ENCODE assay signal across 7 cellular contexts in genomic region chr2:177246523-177247030, GRCh38. TPM values are rescaled to one million over a fixed set of nuclear protein-coding genes. Genes with fewer than 3 reads are reported as not detected.
A peak's percentile ranks its signal among the peaks of the same experiment; 100 is the strongest.
DNase-seq lines count a peak whose midpoint lies in the region; ATAC-seq, FAIRE-seq and TF ChIP-seq lines count a peak whose summit lies in the region.
"Not testable (repeated sequence)": the region's sequence is repeated elsewhere in the genome, so short reads cannot be mapped to it uniquely, and the experiment has no call there.

No MANE protein-coding gene starts in this region.

- H3K27ac Mint-ChIP-seq in activated T-cell treated with anti-CD3 and anti-CD28 coated beads, Interleukin-2, amount 50 U/mL, for 72 hours: peak overlapping the region; percentile 85
- H3K27ac Mint-ChIP-seq in naive thymus-derived CD8-positive, alpha-beta T cell: peak overlapping the region in 8 of 10 donors; percentile 30 to 66 (median 48)

- not testable (repeated sequence) for TF ChIP-seq CTCF in HCT116 (IDR thresholded peaks at IDR 0.05 in 2 of 3, conservative IDR thresholded peaks at IDR 0.05 in 1 of 3; ENCODE audit: borderline replicate concordance in 1 of 3, insufficient read depth in 1 of 3, low read depth in 2 of 3, low read length in 2 of 3); RWPE2 (IDR thresholded peaks at IDR 0.05; ENCODE audit: poor library complexity, severe bottlenecking); K562 (IDR thresholded peaks at IDR 0.05 in 2 of 3, conservative IDR thresholded peaks at IDR 0.05 in 1 of 3; ENCODE audit: insufficient read depth in 2 of 3, low read depth in 1 of 3, low read length in 3 of 3); hepatocyte (IDR thresholded peaks at IDR 0.05; ENCODE audit: poor library complexity); smooth muscle cell (IDR thresholded peaks at IDR 0.05; ENCODE audit: borderline replicate concordance, insufficient read depth, poor library complexity, severe bottlenecking)

- in situ Hi-C loops in K562 (cut with MboI): not testable (repeated sequence)

- H3K27me3 ChIP-seq in HCT116 (ENCODE audit: insufficient read depth, low read length); RWPE2 (ENCODE audit: insufficient read depth, poor library complexity, severe bottlenecking); K562 (ENCODE audit: control insufficient read depth in 2 of 2, insufficient read depth in 2 of 2, low read length in 2 of 2); hepatocyte; smooth muscle cell (ENCODE audit: low read depth): not testable (repeated sequence)

- CTCF ChIA-PET in HCT116 (lab: Charles Lee): interaction anchor here (1.6 to 3.4 kb wide), 2 partner anchors 8 to 17 kb away, joined by 5 to 22 read pairs; no protein-coding TSS in a partner anchor
- CTCF ChIA-PET in K562 (lab: Yijun Ruan, JAX; ENCODE audit: low intra/inter-chr PET ratio): not testable (repeated sequence)

- not testable (repeated sequence) for H3K36me3 ChIP-seq in HCT116 (ENCODE audit: control insufficient read depth in 1 of 2, insufficient read depth in 2 of 2, low read length in 2 of 2); hepatocyte (replicated peaks; ENCODE audit: insufficient read depth, low read depth); smooth muscle cell (ENCODE audit: low read depth)
- peaks cover 37% of the 10 kb centered on the region for H3K36me3 ChIP-seq in RWPE2 (ENCODE audit: low read depth)
- peaks cover 39% of the 10 kb centered on the region; the same call in 2 of the 3 replicates for H3K36me3 ChIP-seq in K562 (ENCODE audit: control insufficient read depth, insufficient read depth, low read length)

- peaks cover 7 to 21% of the 10 kb centered on the region in 2 donors for H3K36me3 Mint-ChIP-seq in activated T-cell treated with anti-CD3 and anti-CD28 coated beads, Interleukin-2, amount 50 U/mL, for 72 hours (ENCODE audit: insufficient read depth in 2 of 2)
- H3K36me3 Mint-ChIP-seq in naive thymus-derived CD8-positive, alpha-beta T cell: peaks cover 4 to 39% (median 7%) of the 10 kb centered on the region in 3 donors

- H3K9me3 Mint-ChIP-seq in activated T-cell treated with anti-CD3 and anti-CD28 coated beads, Interleukin-2, amount 50 U/mL, for 72 hours; naive thymus-derived CD8-positive, alpha-beta T cell: not testable (repeated sequence)

- not testable (repeated sequence) for ATAC-seq in HCT116; RWPE2 (ENCODE audit: low read depth); activated T-cell treated with anti-CD3 and anti-CD28 coated beads, Interleukin-2, amount 50 U/mL, for 72 hours (replicated peaks in 1 of 2); K562; naive thymus-derived CD8-positive, alpha-beta T cell

- H3K9me3 ChIP-seq in HCT116 (ENCODE audit: control insufficient read depth in 1 of 2, insufficient read depth in 1 of 2, low read depth in 1 of 2, low read length in 2 of 2); RWPE2 (ENCODE audit: severe bottlenecking); K562 (replicated peaks; ENCODE audit: control insufficient read depth, insufficient read depth, low read depth, low read length); hepatocyte (ENCODE audit: low read depth); smooth muscle cell (replicated peaks; ENCODE audit: low read depth): not testable (repeated sequence)

- not testable (repeated sequence) for H3K4me3 ChIP-seq in HCT116 (replicated peaks in 1 of 2; ENCODE audit: low read depth in 1 of 2, low read length in 2 of 2); RWPE2 (ENCODE audit: severe bottlenecking); K562; hepatocyte; smooth muscle cell

- BruUV-seq in HCT116 (replicated peaks; lab: Mats Ljungman, UMichigan); K562 (replicated peaks; lab: Mats Ljungman, UMichigan): not testable (repeated sequence)

- H3F3A ChIP-seq in smooth muscle cell (ENCODE audit: low read depth): peaks cover 44% of the 10 kb centered on the region

- 74% methylated on average over 2 of the region's 2 CpGs for WGBS in K562 (ENCODE audit: insufficient coverage, low coverage, missing lambda C conversion rate)
- 93% methylated on average over 2 of the region's 2 CpGs for WGBS in hepatocyte (ENCODE audit: low lambda C conversion rate, missing lambda C conversion rate)
- 85% methylated on average over 2 of the region's 2 CpGs for WGBS in smooth muscle cell (ENCODE audit: low lambda C conversion rate)

- DNase-seq in HCT116 (ENCODE audit: low read depth, low spot score); RWPE2 (ENCODE audit: low spot score); activated T-cell treated with anti-CD3 and anti-CD28 coated beads, Interleukin-2, amount 50 U/mL, for 72 hours; K562 (ENCODE audit: extremely low read depth in 1 of 4, low spot score in 3 of 4); hepatocyte (ENCODE audit: low spot score); naive thymus-derived CD8-positive, alpha-beta T cell; smooth muscle cell (lab: John Stamatoyannopoulos, UW; ENCODE audit: unreplicated experiment): not testable (repeated sequence)

- H3K4me1 ChIP-seq in HCT116 (ENCODE audit: control insufficient read depth in 1 of 2, insufficient read depth in 2 of 2, low read length in 2 of 2) (peaks cover 59 to 94% of the 10 kb centered on the region in 2 experiments), RWPE2 (ENCODE audit: insufficient read depth, poor library complexity, severe bottlenecking) (peaks cover 44% of the 10 kb centered on the region), K562 (replicated peaks in 1 of 2; ENCODE audit: control insufficient read depth in 2 of 2, insufficient read depth in 2 of 2, low read length in 2 of 2) (peaks cover 20 to 66% of the 10 kb centered on the region in 2 experiments), hepatocyte (ENCODE audit: insufficient read depth) (peaks cover 41% of the 10 kb centered on the region), smooth muscle cell (ENCODE audit: low read depth) (peaks cover 27% of the 10 kb centered on the region)

- H3K27ac ChIP-seq in HCT116 (ENCODE audit: low read depth, low read length) (peak overlapping the region; percentile 81), RWPE2 (ENCODE audit: poor library complexity, severe bottlenecking) (peak overlapping the region; percentile 94), K562 (ENCODE audit: extremely low read depth, low read depth, low read length) (0 out of 3 replicates have a peak overlapping the region, but pooled peaks have one; percentile 13), hepatocyte (peak overlapping the region; percentile 92), smooth muscle cell (ENCODE audit: low read depth) (peak overlapping the region; percentile 98)

- peaks cover 87% of the 10 kb centered on the region for H3K4me1 Mint-ChIP-seq in activated T-cell treated with anti-CD3 and anti-CD28 coated beads, Interleukin-2, amount 50 U/mL, for 72 hours (ENCODE audit: low read depth)
- peaks cover 40 to 89% (median 87%) of the 10 kb centered on the region in 4 donors for H3K4me1 Mint-ChIP-seq in naive thymus-derived CD8-positive, alpha-beta T cell

- not testable (repeated sequence) for FAIRE-seq in K562 (lab: Jason Lieb, UNC)

- H3K4me3 Mint-ChIP-seq in activated T-cell treated with anti-CD3 and anti-CD28 coated beads, Interleukin-2, amount 50 U/mL, for 72 hours: not testable (repeated sequence)
- peak overlapping the region in 1 of 10 donors; percentile 56 for H3K4me3 Mint-ChIP-seq in naive thymus-derived CD8-positive, alpha-beta T cell

- RAD21 ChIA-PET in HCT116 (lab: Charles Lee; ENCODE audit: low non-redundant PET in 1 of 2, low total read pairs in 2 of 2, uncharacterized antibody in 2 of 2, unreplicated experiment in 2 of 2): not testable (repeated sequence)

- H3K79me2 ChIP-seq in HCT116 (ENCODE audit: insufficient read depth, low read length): peaks cover 100% of the 10 kb centered on the region
- peaks cover 98% of the 10 kb centered on the region for H3K79me2 ChIP-seq in K562 (ENCODE audit: control insufficient read depth, insufficient read depth, low read length)
- peaks cover 96% of the 10 kb centered on the region for H3K79me2 ChIP-seq in hepatocyte
- peaks cover 88% of the 10 kb centered on the region for H3K79me2 ChIP-seq in smooth muscle cell (ENCODE audit: low read depth)

- TF ChIP-seq RAD21 in HCT116 (IDR thresholded peaks at IDR 0.05; ENCODE audit: low read depth); K562 (CRISPR knock-in tag; conservative IDR thresholded peaks at IDR 0.05 in 1 of 2, IDR thresholded peaks at IDR 0.05 in 1 of 2): not testable (repeated sequence)

- not testable (repeated sequence) for H3K9me2 ChIP-seq in HCT116 (ENCODE audit: insufficient read depth); hepatocyte (replicated peaks; ENCODE audit: insufficient read depth)

- TF ChIP-seq POLR2A in HCT116 (IDR thresholded peaks at IDR 0.05; ENCODE audit: borderline replicate concordance, extremely low read depth, insufficient read depth, insufficient read length); K562 (conservative IDR thresholded peaks at IDR 0.05): not testable (repeated sequence)

- intact Hi-C loops in HCT116 (cut with micrococcal nuclease); K562 (cut with micrococcal nuclease): not testable (repeated sequence)

- H3K9me1 ChIP-seq in K562 (ENCODE audit: control insufficient read depth, insufficient read depth, low read length): not testable (repeated sequence)

- TF ChIP-seq EP300 in K562 (IDR thresholded peaks at IDR 0.05; ENCODE audit: low read length): not testable (repeated sequence)

- not testable (repeated sequence) for H4K20me1 ChIP-seq in HCT116 (ENCODE audit: insufficient read depth)
- peaks cover 32% of the 10 kb centered on the region for H4K20me1 ChIP-seq in K562 (replicated peaks; ENCODE audit: control insufficient read depth, insufficient read depth, low read length)
- H4K20me1 ChIP-seq in hepatocyte (ENCODE audit: insufficient read depth, poor library complexity, severe bottlenecking): peaks cover 88% of the 10 kb centered on the region
- H4K20me1 ChIP-seq in smooth muscle cell (ENCODE audit: low read depth): peaks cover 72% of the 10 kb centered on the region

- H3K27me3 Mint-ChIP-seq in activated T-cell treated with anti-CD3 and anti-CD28 coated beads, Interleukin-2, amount 50 U/mL, for 72 hours (ENCODE audit: low read depth); naive thymus-derived CD8-positive, alpha-beta T cell: not testable (repeated sequence)

- POLR2A ChIA-PET in HCT116 (lab: Charles Lee): interaction anchor here (0.6 to 2.0 kb wide), 5 partner anchors 8 to 82 kb away, joined by 4 to 8 read pairs (median 5); partner anchors contain the start of gene NFE2L2
- POLR2A ChIA-PET in K562 (lab: Yijun Ruan, JAX): interaction anchor here (1.0 to 3.0 kb wide), 8 partner anchors 8 to 21 kb away, joined by 3 to 23 read pairs (median 4); partner anchors contain the start of gene NFE2L2
- POLR2A ChIA-PET in naive thymus-derived CD8-positive, alpha-beta T cell (lab: Charles Lee): interaction anchor here (0.7 to 1.7 kb wide), 2 partner anchors 17 to 99 kb away, joined by 5 to 9 read pairs; no protein-coding TSS in a partner anchor

- peak overlapping the region; percentile 53 for H3K9ac ChIP-seq in HCT116 (ENCODE audit: low read length)
- not testable (repeated sequence) for H3K9ac ChIP-seq in K562 (ENCODE audit: insufficient read depth in 1 of 2, low read depth in 2 of 2, low read length in 2 of 2)
- peak overlapping the region; percentile 90 for H3K9ac ChIP-seq in smooth muscle cell (ENCODE audit: low read depth)

- H3K4me2 ChIP-seq in HCT116 (ENCODE audit: low read length) (peak overlapping the region; percentile 73), smooth muscle cell (peak overlapping the region; percentile 69)
- not testable (repeated sequence) for H3K4me2 ChIP-seq in K562 (ENCODE audit: insufficient read depth, low read length); hepatocyte

- not testable (repeated sequence) for H2AFZ ChIP-seq in HCT116 (ENCODE audit: low read depth, low read length, poor library complexity, severe bottlenecking); K562 (ENCODE audit: low read depth, low read length); hepatocyte; smooth muscle cell (ENCODE audit: low read depth)

RNA-seq across cellular contexts. Expression of gene NFE2L2, which starts 17.9 kb away (rescaled TPM):
- total RNA-seq in HCT116 (2021; ENCODE audit: unreplicated experiment) (106 TPM), K562 (2014; rRNA removed) (33.2 and 46.0 TPM in 2 replicates), K562 (2014; rRNA removed; fragmentation: Illumina TruSeq; extraction: Trizol) (59.3 and 72.0 TPM in 2 replicates), K562 (2015; rRNA removed; fragmentation: Illumina TruSeq; extraction: Trizol) (62.5 and 67.8 TPM in 2 replicates), K562 (2021) (60.8 and 64.8 TPM in 2 replicates), hepatocyte (88.3 and 112 TPM in 2 replicates), smooth muscle cell (110 and 118 TPM in 2 replicates)
- 66.5 and 78.3 TPM in 2 replicates for polyA plus RNA-seq in HCT116 (2012)
- 10 to 100 TPM; 74.6 to 81.4 TPM for total RNA-seq in activated T-cell treated with anti-CD3 and anti-CD28 coated beads, Interleukin-2, amount 50 U/mL, for 72 hours
- total RNA-seq in K562 (2011; cell fraction: chromatin; rRNA removed; ENCODE audit: low replicate concordance): 61.8 and 169 TPM in 2 replicates
- 36.7 and 42.6 TPM in 2 replicates for total RNA-seq in K562 (2011; cell fraction: nucleolus; rRNA removed)
- total RNA-seq in K562 (2011; cell fraction: nucleoplasm; rRNA removed): 59.8 and 96.6 TPM in 2 replicates
- polyA plus RNA-seq in K562 (2011; rRNA removed) (93.2 and 120 TPM in 2 replicates), K562 (2014; fragmentation: Illumina TruSeq; extraction: Trizol) (91.0 and 100 TPM in 2 replicates), K562 (2014; fragmentation: Nextera tagmentation; extraction: Ambion mirVana) (10 to 100 TPM; 29.3 to 34.8 TPM), K562 (2014; rRNA removed) (54.9 and 56.3 TPM in 2 replicates), hepatocyte (87.3 and 90.2 TPM in 2 replicates), smooth muscle cell (64.4 and 68.9 TPM in 2 replicates)
- 58.4 and 68.0 TPM in 2 replicates for polyA plus RNA-seq in K562 (2011; cell fraction: cytosol; rRNA removed)
- polyA plus RNA-seq in K562 (2011; cell fraction: nucleus; rRNA removed): 62.5 and 70.2 TPM in 2 replicates
- polyA plus RNA-seq in K562 (2012): 42.7 and 78.6 TPM in 2 replicates
- polyA minus RNA-seq in K562 (2011; rRNA and poly(A)+ RNA removed): 108 and 150 TPM in 2 replicates
- polyA minus RNA-seq in K562 (2011; cell fraction: cytosol; rRNA and poly(A)+ RNA removed): 40.0 and 70.1 TPM in 2 replicates
- 52.2 and 71.1 TPM in 2 replicates for polyA minus RNA-seq in K562 (2011; cell fraction: nucleus; rRNA and poly(A)+ RNA removed)
- 10 to 100 TPM; 93.6 to 96.9 TPM for total RNA-seq in naive thymus-derived CD8-positive, alpha-beta T cell
- polyA plus RNA-seq in naive thymus-derived CD8-positive, alpha-beta T cell: 10 to 100 TPM; 48.2 to 57.8 (median 56.0) TPM

RNA-seq across cellular contexts. Expression of gene HNRNPA3, which starts 34.0 kb away (rescaled TPM):
- 328 TPM for total RNA-seq in HCT116 (2021; ENCODE audit: unreplicated experiment)
- 376 and 446 TPM in 2 replicates for polyA plus RNA-seq in HCT116 (2012)
- 100 to 1,000 TPM; 140 to 148 TPM for total RNA-seq in activated T-cell treated with anti-CD3 and anti-CD28 coated beads, Interleukin-2, amount 50 U/mL, for 72 hours
- 113 and 428 TPM in 2 replicates for total RNA-seq in K562 (2011; cell fraction: chromatin; rRNA removed; ENCODE audit: low replicate concordance)
- 48.9 and 75.0 TPM in 2 replicates for total RNA-seq in K562 (2011; cell fraction: nucleolus; rRNA removed)
- total RNA-seq in K562 (2011; cell fraction: nucleoplasm; rRNA removed): 198 and 354 TPM in 2 replicates
- 72.8 and 79.5 TPM in 2 replicates for total RNA-seq in K562 (2014; rRNA removed)
- total RNA-seq in K562 (2014; rRNA removed; fragmentation: Illumina TruSeq; extraction: Trizol): 130 and 151 TPM in 2 replicates
- 112 and 114 TPM in 2 replicates for total RNA-seq in K562 (2015; rRNA removed; fragmentation: Illumina TruSeq; extraction: Trizol)
- total RNA-seq in K562 (2021): 249 and 272 TPM in 2 replicates
- polyA plus RNA-seq in K562 (2011; rRNA removed): 150 and 215 TPM in 2 replicates
- 28.0 and 59.6 TPM in 2 replicates for polyA plus RNA-seq in K562 (2011; cell fraction: cytosol; rRNA removed)
- 96.2 and 150 TPM in 2 replicates for polyA plus RNA-seq in K562 (2011; cell fraction: nucleus; rRNA removed)
- polyA plus RNA-seq in K562 (2012): 364 and 720 TPM in 2 replicates
- polyA plus RNA-seq in K562 (2014; fragmentation: Illumina TruSeq; extraction: Trizol): 356 and 381 TPM in 2 replicates
- 100 to 1,000 TPM; 108 to 192 TPM for polyA plus RNA-seq in K562 (2014; fragmentation: Nextera tagmentation; extraction: Ambion mirVana)
- polyA plus RNA-seq in K562 (2014; rRNA removed): 381 and 428 TPM in 2 replicates
- polyA minus RNA-seq in K562 (2011; rRNA and poly(A)+ RNA removed): 97.6 and 107 TPM in 2 replicates
- 69.7 and 76.8 TPM in 2 replicates for polyA minus RNA-seq in K562 (2011; cell fraction: cytosol; rRNA and poly(A)+ RNA removed)
- polyA minus RNA-seq in K562 (2011; cell fraction: nucleus; rRNA and poly(A)+ RNA removed): 57.9 and 104 TPM in 2 replicates
- total RNA-seq in hepatocyte: 54.9 and 56.1 TPM in 2 replicates
- 48.5 and 59.5 TPM in 2 replicates for polyA plus RNA-seq in hepatocyte
- total RNA-seq in naive thymus-derived CD8-positive, alpha-beta T cell: 100 to 1,000 TPM; 156 to 158 TPM
- polyA plus RNA-seq in naive thymus-derived CD8-positive, alpha-beta T cell: 10 to 100 TPM; 47.6 to 56.6 (median 52.1) TPM
- total RNA-seq in smooth muscle cell: 55.8 and 58.5 TPM in 2 replicates
- 40.3 and 59.6 TPM in 2 replicates for polyA plus RNA-seq in smooth muscle cell

Comparison
In these comparisons a context has a peak if more than half of its experiments do, and no peak if none do; other contexts are left out.
1. H3K27ac ChIP-seq: peak in every context shown above with its lines; median percentile 98 in smooth muscle cell; 94 in RWPE2; 92 in hepatocyte; 81 in HCT116; 13 in K562.